8 cellular contexts compared by ENCODE assay signal in genomic region chr15:90293040-90293810, GRCh38. TPM values are rescaled to one million over a fixed set of nuclear protein-coding genes. Genes with fewer than 3 reads are reported as not detected.
DNase-seq lines count a peak whose midpoint lies in the region; ATAC-seq, FAIRE-seq and TF ChIP-seq lines count a peak whose summit lies in the region.
"Not testable (repeated sequence)": the region's sequence is repeated elsewhere in the genome, so short reads cannot be mapped to it uniquely, and the experiment has no call there.

No MANE protein-coding gene starts in this region.

- RAD21 ChIA-PET in GM12878 (lab: Charles Lee; ENCODE audit: unreplicated experiment): interaction anchor here (0.6 to 2.2 kb wide), 14 partner anchors 9 to 638 kb away, joined by 3 to 18 read pairs (median 4); partner anchors contain the start of genes CIB1 and GDPGP1

- SMC1A ChIA-PET in GM12878 (lab: Charles Lee; ENCODE audit: uncharacterized antibody, unreplicated experiment): interaction anchor here (1.0 to 4.7 kb wide), 17 partner anchors 10 to 195 kb away, joined by 3 to 30 read pairs (median 4); no protein-coding TSS in a partner anchor

- in situ Hi-C loops in GM12878 (cut with MboI): not testable (repeated sequence)

- H3K4me3 Mint-ChIP-seq in osteocyte (ENCODE audit: unreplicated experiment); stimulated activated naive B cell treated with anti-CD40 and anti-IgM and Interleukin-4, amounts not matched to agents 10 μg/mL and 1 μg/mL and 100 μg/mL, for 72 hours: not testable (repeated sequence)

- not testable (repeated sequence) for H3K4me3 ChIP-seq in KMS-11 (IDR thresholded peaks at IDR 0.05; ENCODE audit: insufficient read depth, low read depth, low read length); GM12878; right atrium auricular region

- DNase-seq in D721Med (ENCODE audit: insufficient read length, low spot score); GM12878 (ENCODE audit: low read depth, low spot score); osteocyte (ENCODE audit: extremely low spot score, unreplicated experiment): not testable (repeated sequence)
- DNase-seq in NCI-H82 (lab: John Stamatoyannopoulos, UW) (peak; percentile 83), right atrium auricular region (ENCODE audit: low spot score) (peak; percentile 69)
- peak; percentile 59 to 76 for DNase-seq in activated CD4-positive, alpha-beta T cell treated with anti-CD3 and anti-CD28 coated beads for 24 hours (ENCODE audit: low read depth in 2 of 2)
- DNase-seq in stimulated activated naive B cell treated with anti-CD40 and anti-IgM and Interleukin-4, amounts not matched to agents 10 μg/mL and 1 μg/mL and 100 μg/mL, for 72 hours: peak; percentile 50

- TF ChIP-seq RAD21 in GM12878 (IDR thresholded peaks at IDR 0.05; ENCODE audit: insufficient read depth, low read depth, low read length): peak; percentile 71

- not testable (repeated sequence) for TF ChIP-seq POLR2A in GM12878 (IDR thresholded peaks at IDR 0.05; ENCODE audit: low read depth, low read length)

- intact Hi-C loops in GM12878 (cut with micrococcal nuclease; ENCODE audit: unreplicated experiment): not testable (repeated sequence)

- not testable (repeated sequence) for TF ChIP-seq EP300 in GM12878 (IDR thresholded peaks at IDR 0.05; ENCODE audit: borderline replicate concordance in 1 of 2, control insufficient read depth in 1 of 2, low read depth in 2 of 2, low read length in 2 of 2)

- H3K36me3 ChIP-seq in KMS-11 (ENCODE audit: insufficient read depth); GM12878 (ENCODE audit: control insufficient read depth in 2 of 2, insufficient read depth in 2 of 2, low read length in 1 of 2); right atrium auricular region: not testable (repeated sequence)

- not testable (repeated sequence) for H4K20me1 ChIP-seq in KMS-11 (ENCODE audit: insufficient read depth); GM12878 (ENCODE audit: control insufficient read depth, insufficient read depth)

- CTCF ChIA-PET in GM12878 (lab: Yijun Ruan, JAX): interaction anchor here (0.6 to 7.5 kb wide), 46 partner anchors 11 to 980 kb away, joined by 3 to 99 read pairs (median 4); partner anchors contain the start of genes RCCD1, SEMA4B and UNC45A

- not testable (repeated sequence) for FAIRE-seq in D721Med (lab: Jason Lieb, UNC)
- peak; percentile 80 for FAIRE-seq in GM12878 (lab: Jason Lieb, UNC)

- H3K4me1 ChIP-seq in KMS-11 (ENCODE audit: low read depth, poor library complexity, severe bottlenecking) (peaks cover 26% of the 10 kb centered on the region), right atrium auricular region (peaks cover 0 to 12% of the 10 kb centered on the region in 2 donors)
- not testable (repeated sequence) for H3K4me1 ChIP-seq in GM12878 (ENCODE audit: control insufficient read depth, insufficient read depth, low read length)

- not testable (repeated sequence) for H3K9me3 ChIP-seq in GM12878 (replicated peaks; ENCODE audit: control insufficient read depth, insufficient read depth, low read length); right atrium auricular region

- H3K27me3 Mint-ChIP-seq in osteocyte (ENCODE audit: unreplicated experiment): not testable (repeated sequence)
- peaks cover 6 to 14% of the 10 kb centered on the region in 2 donors for H3K27me3 Mint-ChIP-seq in stimulated activated naive B cell treated with anti-CD40 and anti-IgM and Interleukin-4, amounts not matched to agents 10 μg/mL and 1 μg/mL and 100 μg/mL, for 72 hours

- not testable (repeated sequence) for H3K36me3 Mint-ChIP-seq in osteocyte (ENCODE audit: unreplicated experiment); stimulated activated naive B cell treated with anti-CD40 and anti-IgM and Interleukin-4, amounts not matched to agents 10 μg/mL and 1 μg/mL and 100 μg/mL, for 72 hours

- not testable (repeated sequence) for BruUV-seq in GM12878 (replicated peaks; lab: Mats Ljungman, UMichigan)

- H3K27me3 ChIP-seq in KMS-11 (ENCODE audit: insufficient read depth, low read depth); GM12878 (replicated peaks in 1 of 2; ENCODE audit: control insufficient read depth in 2 of 2, insufficient read depth in 2 of 2, low read length in 1 of 2); right atrium auricular region: not testable (repeated sequence)

- peaks cover 12% of the 10 kb centered on the region for H3K4me1 Mint-ChIP-seq in osteocyte (ENCODE audit: unreplicated experiment)
- peaks cover 6 to 10% of the 10 kb centered on the region in 2 donors for H3K4me1 Mint-ChIP-seq in stimulated activated naive B cell treated with anti-CD40 and anti-IgM and Interleukin-4, amounts not matched to agents 10 μg/mL and 1 μg/mL and 100 μg/mL, for 72 hours

- TF ChIP-seq CTCF in D721Med (IDR thresholded peaks at IDR 0.05; ENCODE audit: insufficient read depth, missing control alignments): peak; percentile 74
- TF ChIP-seq CTCF in KMS-11 (conservative IDR thresholded peaks at IDR 0.05; ENCODE audit: low read depth, low read length): peak; percentile 74
- TF ChIP-seq CTCF in GM12878 (IDR thresholded peaks at IDR 0.05 in 2 of 3, conservative IDR thresholded peaks at IDR 0.05 in 1 of 3; ENCODE audit: control insufficient read depth in 2 of 3, extremely low read depth in 1 of 3, insufficient read depth in 1 of 3, low read depth in 3 of 3, low read length in 3 of 3): peak; percentile 63 to 91 (median 82)
- peak; percentile 68 to 85 for TF ChIP-seq CTCF in right atrium auricular region (IDR thresholded peaks at IDR 0.05)
- TF ChIP-seq CTCF in osteocyte (IDR thresholded peaks at IDR 0.05): peak; percentile 87

- not testable (repeated sequence) for H3K9me3 Mint-ChIP-seq in osteocyte (ENCODE audit: unreplicated experiment); stimulated activated naive B cell treated with anti-CD40 and anti-IgM and Interleukin-4, amounts not matched to agents 10 μg/mL and 1 μg/mL and 100 μg/mL, for 72 hours

- POLR2A ChIA-PET in GM12878 (lab: Charles Lee): interaction anchor here (0.6 to 1.0 kb wide), 4 partner anchors 8 to 192 kb away, joined by 3 to 4 read pairs (median 4); no protein-coding TSS in a partner anchor

- H2AFZ ChIP-seq in KMS-11 (ENCODE audit: low read depth) (peak overlapping the region; percentile 66; the same call in 1 of the 2 replicates), GM12878 (ENCODE audit: control insufficient read depth, low read depth, low read length) (peak overlapping the region; percentile 6)

- H3K27ac Mint-ChIP-seq in osteocyte (ENCODE audit: unreplicated experiment): not testable (repeated sequence)
- peak overlapping the region; percentile 75 for H3K27ac Mint-ChIP-seq in stimulated activated naive B cell treated with anti-CD40 and anti-IgM and Interleukin-4, amounts not matched to agents 10 μg/mL and 1 μg/mL and 100 μg/mL, for 72 hours

- ATAC-seq in GM12878: peak; percentile 86
- peak; percentile 65 for ATAC-seq in stimulated activated naive B cell treated with anti-CD40 and anti-IgM and Interleukin-4, amounts not matched to agents 10 μg/mL and 1 μg/mL and 100 μg/mL, for 72 hours (replicated peaks)

- not testable (repeated sequence) for H3K79me2 ChIP-seq in KMS-11 (ENCODE audit: insufficient read depth, low read depth); GM12878 (ENCODE audit: control insufficient read depth, insufficient read depth, low read length)

- not testable (repeated sequence) for H3K27ac ChIP-seq in KMS-11; GM12878 (ENCODE audit: control insufficient read depth, insufficient read depth); right atrium auricular region

- WGBS in GM12878 (ENCODE audit: insufficient coverage, insufficient replicate concordance, low lambda C conversion rate, missing lambda C conversion rate): 26% methylated on average over 13 of the region's 13 CpGs

- peak overlapping the region; percentile 31; the same call in 1 of the 2 replicates for H3K4me2 ChIP-seq in KMS-11
- H3K4me2 ChIP-seq in GM12878 (ENCODE audit: control insufficient read depth, insufficient read depth): peak overlapping the region; percentile 27; the same call in 1 of the 2 replicates

- H3K9ac ChIP-seq in KMS-11; GM12878 (ENCODE audit: control insufficient read depth, insufficient read depth, low read length): not testable (repeated sequence)

RNA-seq across cellular contexts. Expression of gene NGRN, which starts 27.8 kb away (rescaled TPM):
- total RNA-seq in GM12878 (2013; cell fraction: nucleolus; rRNA removed): 17.2 and 19.9 TPM in 2 replicates
- total RNA-seq in GM12878 (2014; rRNA removed) (22.9 and 26.0 TPM in 2 replicates), GM12878 (2014; rRNA removed; fragmentation: Illumina TruSeq; extraction: Trizol) (17.8 and 18.2 TPM in 2 replicates), GM12878 (2021) (22.9 and 25.7 TPM in 2 replicates), right atrium auricular region (100 to 1,000 TPM; 107 to 110 TPM), osteocyte (92.3 and 94.8 TPM in 2 replicates)
- 11.0 TPM for polyA plus RNA-seq in GM12878 (2011; ENCODE audit: low read depth)
- polyA plus RNA-seq in GM12878 (2011; rRNA removed) (28.4 and 29.5 TPM in 2 replicates), GM12878 (2014; fragmentation: Illumina TruSeq; extraction: Trizol) (18.3 and 20.8 TPM in 2 replicates), GM12878 (2014; fragmentation: Nextera tagmentation; extraction: Ambion mirVana) (10 to 100 TPM in 1 of 2 experiments, 1 to 10 TPM in 1; 5.8 to 11.2 TPM), GM12878 (2014; rRNA removed) (22.2 and 23.6 TPM in 2 replicates), GM12878 (2016; fragmentation: Nextera tagmentation; extraction: Ambion mirVana) (10 to 100 TPM; 29.2 to 31.3 TPM)
- polyA plus RNA-seq in GM12878 (2011; cell fraction: cytosol; rRNA removed): 19.3 and 20.9 TPM in 2 replicates
- 16.1 and 17.5 TPM in 2 replicates for polyA plus RNA-seq in GM12878 (2011; cell fraction: nucleus; rRNA removed)
- 13.8 and 14.7 TPM in 2 replicates for polyA plus RNA-seq in GM12878 (2012)
- 14.7 and 17.3 TPM in 2 replicates for polyA minus RNA-seq in GM12878 (2011; rRNA and poly(A)+ RNA removed)
- polyA minus RNA-seq in GM12878 (2011; cell fraction: cytosol; rRNA and poly(A)+ RNA removed): 4.0 and 5.6 TPM in 2 replicates
- polyA minus RNA-seq in GM12878 (2011; cell fraction: nucleus; rRNA and poly(A)+ RNA removed): 5.7 and 11.4 TPM in 2 replicates

RNA-seq across cellular contexts. Expression of gene TTLL13, which starts 43.9 kb away (rescaled TPM):
- 0.32 and 1.2 TPM in 2 replicates for total RNA-seq in GM12878 (2013; cell fraction: nucleolus; rRNA removed)
- 0.05 and 0.11 TPM in 2 replicates for total RNA-seq in GM12878 (2014; rRNA removed)
- total RNA-seq in GM12878 (2014; rRNA removed; fragmentation: Illumina TruSeq; extraction: Trizol): 0.09 TPM in 1 of 2 replicates, not detected in the other
- total RNA-seq in GM12878 (2021): 0.13 and 0.19 TPM in 2 replicates
- polyA plus RNA-seq in GM12878 (2011; ENCODE audit: low read depth): 0.16 TPM
- polyA plus RNA-seq in GM12878 (2011; rRNA removed): 0.26 and 0.27 TPM in 2 replicates
- 0.18 and 0.63 TPM in 2 replicates for polyA plus RNA-seq in GM12878 (2011; cell fraction: cytosol; rRNA removed)
- polyA plus RNA-seq in GM12878 (2011; cell fraction: nucleus; rRNA removed): 0.34 and 1.1 TPM in 2 replicates
- 0.11 and 0.22 TPM in 2 replicates for polyA plus RNA-seq in GM12878 (2012)
- 0.13 and 0.22 TPM in 2 replicates for polyA plus RNA-seq in GM12878 (2014; fragmentation: Illumina TruSeq; extraction: Trizol)
- under 1 TPM in 1 of 2 experiments, not detected in 1; 0.03 TPM for polyA plus RNA-seq in GM12878 (2014; fragmentation: Nextera tagmentation; extraction: Ambion mirVana)
- polyA plus RNA-seq in GM12878 (2014; rRNA removed): 0.17 and 0.22 TPM in 2 replicates
- under 1 TPM; 0.09 to 0.32 TPM for polyA plus RNA-seq in GM12878 (2016; fragmentation: Nextera tagmentation; extraction: Ambion mirVana)
- 0.15 and 0.29 TPM in 2 replicates for polyA minus RNA-seq in GM12878 (2011; rRNA and poly(A)+ RNA removed)
- not detected in 2 replicates for polyA minus RNA-seq in GM12878 (2011; cell fraction: cytosol; rRNA and poly(A)+ RNA removed)
- 0.12 TPM in 1 of 2 replicates, not detected in the other for polyA minus RNA-seq in GM12878 (2011; cell fraction: nucleus; rRNA and poly(A)+ RNA removed)
- not detected for total RNA-seq in right atrium auricular region
- not detected in 2 replicates for total RNA-seq in osteocyte

RNA-seq across cellular contexts. Expression of gene ZNF774, which starts 58.9 kb away (rescaled TPM):
- total RNA-seq in GM12878 (2013; cell fraction: nucleolus; rRNA removed): 6.5 and 7.0 TPM in 2 replicates
- 1.5 and 1.7 TPM in 2 replicates for total RNA-seq in GM12878 (2014; rRNA removed)
- 1.7 and 2.3 TPM in 2 replicates for total RNA-seq in GM12878 (2014; rRNA removed; fragmentation: Illumina TruSeq; extraction: Trizol)
- total RNA-seq in GM12878 (2021): 1.7 TPM in 2 replicates
- polyA plus RNA-seq in GM12878 (2011; ENCODE audit: low read depth): 1.1 TPM
- 0.87 and 0.98 TPM in 2 replicates for polyA plus RNA-seq in GM12878 (2011; rRNA removed)
- 0.51 and 0.59 TPM in 2 replicates for polyA plus RNA-seq in GM12878 (2011; cell fraction: cytosol; rRNA removed)
- 0.80 and 0.91 TPM in 2 replicates for polyA plus RNA-seq in GM12878 (2011; cell fraction: nucleus; rRNA removed)
- polyA plus RNA-seq in GM12878 (2012): 0.62 and 0.86 TPM in 2 replicates
- polyA plus RNA-seq in GM12878 (2014; fragmentation: Illumina TruSeq; extraction: Trizol): 2.0 and 2.4 TPM in 2 replicates
- under 1 TPM; 0.35 to 0.40 TPM for polyA plus RNA-seq in GM12878 (2014; fragmentation: Nextera tagmentation; extraction: Ambion mirVana)
- 2.2 and 2.5 TPM in 2 replicates for polyA plus RNA-seq in GM12878 (2014; rRNA removed)
- polyA plus RNA-seq in GM12878 (2016; fragmentation: Nextera tagmentation; extraction: Ambion mirVana): 1 to 10 TPM in 1 of 2 experiments, under 1 TPM in 1; 0.54 to 1.8 TPM
- polyA minus RNA-seq in GM12878 (2011; rRNA and poly(A)+ RNA removed): 0.46 and 1.2 TPM in 2 replicates
- 0.52 TPM in 1 of 2 replicates, not detected in the other for polyA minus RNA-seq in GM12878 (2011; cell fraction: cytosol; rRNA and poly(A)+ RNA removed)
- polyA minus RNA-seq in GM12878 (2011; cell fraction: nucleus; rRNA and poly(A)+ RNA removed): 0.73 and 1.1 TPM in 2 replicates
- 1 to 10 TPM; 3.7 to 4.3 TPM for total RNA-seq in right atrium auricular region
- total RNA-seq in osteocyte: 1.6 and 3.1 TPM in 2 replicates

RNA-seq across cellular contexts. Expression of gene GDPGP1, which starts 59.2 kb away (rescaled TPM):
- total RNA-seq in GM12878 (2013; cell fraction: nucleolus; rRNA removed): 14.4 and 14.8 TPM in 2 replicates
- total RNA-seq in GM12878 (2014; rRNA removed) (5.2 and 5.6 TPM in 2 replicates), GM12878 (2014; rRNA removed; fragmentation: Illumina TruSeq; extraction: Trizol) (2.7 and 3.5 TPM in 2 replicates), GM12878 (2021) (7.8 and 8.9 TPM in 2 replicates), right atrium auricular region (10 to 100 TPM in 1 of 2 donors, 1 to 10 TPM in 1; 8.6 to 16.1 TPM), osteocyte (5.6 and 6.6 TPM in 2 replicates)
- 1.8 TPM for polyA plus RNA-seq in GM12878 (2011; ENCODE audit: low read depth)
- polyA plus RNA-seq in GM12878 (2011; rRNA removed) (1.5 and 3.2 TPM in 2 replicates), GM12878 (2014; fragmentation: Illumina TruSeq; extraction: Trizol) (0.90 and 2.2 TPM in 2 replicates), GM12878 (2014; fragmentation: Nextera tagmentation; extraction: Ambion mirVana) (under 1 TPM; 0.68 to 0.85 TPM), GM12878 (2014; rRNA removed) (4.3 TPM in 2 replicates), GM12878 (2016; fragmentation: Nextera tagmentation; extraction: Ambion mirVana) (1 to 10 TPM; 2.1 to 3.8 TPM)
- 3.5 and 3.8 TPM in 2 replicates for polyA plus RNA-seq in GM12878 (2011; cell fraction: cytosol; rRNA removed)
- polyA plus RNA-seq in GM12878 (2011; cell fraction: nucleus; rRNA removed): 7.7 and 7.9 TPM in 2 replicates
- 2.5 and 2.6 TPM in 2 replicates for polyA plus RNA-seq in GM12878 (2012)
- 7.0 and 18.5 TPM in 2 replicates for polyA minus RNA-seq in GM12878 (2011; rRNA and poly(A)+ RNA removed)
- 1.7 and 4.5 TPM in 2 replicates for polyA minus RNA-seq in GM12878 (2011; cell fraction: cytosol; rRNA and poly(A)+ RNA removed)
- 13.9 and 18.6 TPM in 2 replicates for polyA minus RNA-seq in GM12878 (2011; cell fraction: nucleus; rRNA and poly(A)+ RNA removed)

RNA-seq across cellular contexts. Expression of gene CIB1, which starts 59.5 kb away (rescaled TPM):
- 10.1 and 10.3 TPM in 2 replicates for total RNA-seq in GM12878 (2013; cell fraction: nucleolus; rRNA removed)
- total RNA-seq in GM12878 (2014; rRNA removed) (67.1 and 73.8 TPM in 2 replicates), GM12878 (2014; rRNA removed; fragmentation: Illumina TruSeq; extraction: Trizol) (51.4 and 53.0 TPM in 2 replicates), GM12878 (2021) (80.8 and 88.8 TPM in 2 replicates), right atrium auricular region (10 to 100 TPM; 24.9 to 31.1 TPM), osteocyte (33.8 and 35.9 TPM in 2 replicates)
- 55.1 TPM for polyA plus RNA-seq in GM12878 (2011; ENCODE audit: low read depth)
- polyA plus RNA-seq in GM12878 (2011; rRNA removed) (78.5 and 155 TPM in 2 replicates), GM12878 (2014; fragmentation: Illumina TruSeq; extraction: Trizol) (42.7 and 83.0 TPM in 2 replicates), GM12878 (2014; fragmentation: Nextera tagmentation; extraction: Ambion mirVana) (10 to 100 TPM; 10.8 to 42.5 TPM), GM12878 (2014; rRNA removed) (141 and 142 TPM in 2 replicates), GM12878 (2016; fragmentation: Nextera tagmentation; extraction: Ambion mirVana) (100 to 1,000 TPM; 128 to 134 TPM)
- polyA plus RNA-seq in GM12878 (2011; cell fraction: cytosol; rRNA removed): 207 and 248 TPM in 2 replicates
- polyA plus RNA-seq in GM12878 (2011; cell fraction: nucleus; rRNA removed): 114 and 156 TPM in 2 replicates
- polyA plus RNA-seq in GM12878 (2012): 109 and 142 TPM in 2 replicates
- polyA minus RNA-seq in GM12878 (2011; rRNA and poly(A)+ RNA removed): 57.2 and 93.1 TPM in 2 replicates
- polyA minus RNA-seq in GM12878 (2011; cell fraction: cytosol; rRNA and poly(A)+ RNA removed): 17.9 and 31.4 TPM in 2 replicates
- polyA minus RNA-seq in GM12878 (2011; cell fraction: nucleus; rRNA and poly(A)+ RNA removed): 11.7 and 13.8 TPM in 2 replicates
